Comparison of ENCODE assay signal across 1 cellular context in genomic region chr2:10380048-10380926, GRCh38.
TF ChIP-seq lines count a peak whose summit lies in the region.

No MANE protein-coding gene starts in this region.

TF ChIP-seq in SK-N-SH treated with all-trans-retinoic acid at 6 μM for 48 hours, 23 proteins besides CTCF, POLR2A, EP300 and RAD21 (continued from another document):
- TF ChIP-seq CREB5 (CRISPR knock-in tag; IDR thresholded peaks at IDR 0.05; ENCODE audit: low read depth) (no peak), CSRNP3 (CRISPR knock-in tag; IDR thresholded peaks at IDR 0.05) (no peak), OSR1 (CRISPR knock-in tag; IDR thresholded peaks at IDR 0.05) (no peak), ZFP3 (CRISPR knock-in tag; IDR thresholded peaks at IDR 0.05) (no peak)
